8 cellular contexts compared by ENCODE assay signal in the genomic region with DNA sequence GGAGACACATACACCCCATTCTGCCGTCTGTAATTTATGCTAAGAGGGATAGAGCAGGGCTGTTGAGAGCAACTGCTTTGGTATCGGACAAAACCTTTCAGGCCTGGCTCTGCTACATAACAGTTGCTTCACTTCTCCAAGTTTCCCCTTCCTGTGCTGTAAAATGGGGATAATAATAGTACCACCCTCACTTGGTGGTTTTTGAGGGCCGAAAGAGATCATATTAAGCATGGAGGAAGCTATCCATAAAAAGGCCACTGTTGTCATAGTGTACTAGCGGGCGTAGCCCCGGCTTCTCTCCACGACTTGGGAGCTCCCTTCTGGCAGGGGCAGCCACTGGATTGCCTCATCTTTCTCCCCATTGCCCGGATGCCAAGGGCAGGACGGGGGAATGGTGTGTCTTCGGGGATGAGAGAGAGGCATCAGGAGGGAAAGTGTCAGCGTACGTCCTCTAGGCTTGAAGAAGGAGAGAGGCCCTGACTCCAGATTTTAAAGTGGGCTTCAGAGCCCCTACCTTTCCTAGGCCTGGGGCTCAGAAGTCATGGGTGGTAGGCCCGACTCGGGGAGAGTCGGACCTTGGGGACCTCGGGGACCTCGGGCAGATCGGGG. TPM values are rescaled to one million over a fixed set of nuclear protein-coding genes. Genes with fewer than 3 reads are reported as not detected.
DNase-seq lines count a peak whose midpoint lies in the region; ATAC-seq and TF ChIP-seq lines count a peak whose summit lies in the region.

No MANE protein-coding gene starts in this region.

- H3K9me3 Mint-ChIP-seq in T-helper 1 cell treated with Interleukin-12 subunit alpha and Interleukin-12 subunit beta and Interleukin-4 antibody, amounts not matched to agents 30 μg/mL and 1 μg/mL, for 36 hours: no peaks in the 10 kb centered on the region
- H3K9me3 Mint-ChIP-seq in activated CD8-positive, alpha-beta T cell treated with anti-CD3 and anti-CD28 coated beads for 36 hours: no peaks in the 10 kb centered on the region

- intact Hi-C loops in activated CD8-positive, alpha-beta T cell treated with anti-CD3 and anti-CD28 coated beads for 36 hours (cut with micrococcal nuclease): no loop called here

- H3K9me3 ChIP-seq in iPS-18a (ENCODE audit: control insufficient read depth, low read depth, low read length) (no peaks in the 10 kb centered on the region), suprapubic skin (no peaks in the 10 kb centered on the region)

- TF ChIP-seq POLR2A in suprapubic skin (IDR thresholded peaks at IDR 0.05): no peak

- H3K27ac ChIP-seq in iPS-18a (ENCODE audit: low read length): no peak overlapping the region
- peak overlapping the region; percentile 89 for H3K27ac ChIP-seq in suprapubic skin

- no peak overlapping the region for H3K27ac Mint-ChIP-seq in T-helper 1 cell treated with Interleukin-12 subunit alpha and Interleukin-12 subunit beta and Interleukin-4 antibody, amounts not matched to agents 30 μg/mL and 1 μg/mL, for 36 hours
- H3K27ac Mint-ChIP-seq in activated CD8-positive, alpha-beta T cell treated with anti-CD3 and anti-CD28 coated beads for 36 hours: peak overlapping the region; percentile 89

- H3K4me1 ChIP-seq in iPS-18a (ENCODE audit: control insufficient read depth, low read depth, low read length): peaks cover 14% of the 10 kb centered on the region
- H3K4me1 ChIP-seq in suprapubic skin: peaks cover 56% of the 10 kb centered on the region

- no peaks in the 10 kb centered on the region for H3K36me3 Mint-ChIP-seq in T-helper 1 cell treated with Interleukin-12 subunit alpha and Interleukin-12 subunit beta and Interleukin-4 antibody, amounts not matched to agents 30 μg/mL and 1 μg/mL, for 36 hours (ENCODE audit: low read depth)
- peaks cover 29% of the 10 kb centered on the region for H3K36me3 Mint-ChIP-seq in activated CD8-positive, alpha-beta T cell treated with anti-CD3 and anti-CD28 coated beads for 36 hours (ENCODE audit: low read depth)

- CTCF ChIA-PET in activated CD8-positive, alpha-beta T cell treated with anti-CD3 and anti-CD28 coated beads for 36 hours (lab: Charles Lee): interaction anchor here (1.9 to 3.7 kb wide), 3 partner anchors 35 to 52 kb away, joined by 5 to 18 read pairs (median 6); a partner anchor contains a TSS

- no peak for ATAC-seq in activated CD8-positive, alpha-beta T cell treated with anti-CD3 and anti-CD28 coated beads for 36 hours
- no peak for ATAC-seq in HG02981 (IDR thresholded peaks at IDR 0.05; ENCODE audit: unreplicated experiment)

- DNase-seq in T-helper 1 cell (no peak), suprapubic skin (ENCODE audit: low spot score in 2 of 2) (peak in 1 of 2 donors; percentile 84), NCI-H128 (lab: John Stamatoyannopoulos, UW; ENCODE audit: unreplicated experiment) (no peak), NCI-H1105 treated with DMSO at 0.1 percent for 48 hours (lab: John Stamatoyannopoulos, UW) (no peak)
- no peak for DNase-seq in activated CD8-positive, alpha-beta T cell treated with anti-CD3 and anti-CD28 coated beads for 36 hours

- peak overlapping the region; percentile 94 for H3K4me3 Mint-ChIP-seq in T-helper 1 cell treated with Interleukin-12 subunit alpha and Interleukin-12 subunit beta and Interleukin-4 antibody, amounts not matched to agents 30 μg/mL and 1 μg/mL, for 36 hours
- peak overlapping the region; percentile 92 for H3K4me3 Mint-ChIP-seq in activated CD8-positive, alpha-beta T cell treated with anti-CD3 and anti-CD28 coated beads for 36 hours

- no peak for TF ChIP-seq EP300 in suprapubic skin (IDR thresholded peaks at IDR 0.05)

- no peak for TF ChIP-seq CTCF in activated CD8-positive, alpha-beta T cell treated with anti-CD3 and anti-CD28 coated beads for 36 hours (IDR thresholded peaks at IDR 0.05)
- TF ChIP-seq CTCF in suprapubic skin (IDR thresholded peaks at IDR 0.05): no peak

- WGBS in suprapubic skin: 35% methylated on average over 18 of the region's 18 CpGs

- H3K36me3 ChIP-seq in iPS-18a (ENCODE audit: control insufficient read depth, low read depth, low read length) (peaks cover 16% of the 10 kb centered on the region), suprapubic skin (no peaks in the 10 kb centered on the region)

- H3K4me3 ChIP-seq in iPS-18a (ENCODE audit: low read length) (peak overlapping the region; percentile 34), suprapubic skin (peak overlapping the region; percentile 80)

- peaks cover 17% of the 10 kb centered on the region for H3K4me1 Mint-ChIP-seq in T-helper 1 cell treated with Interleukin-12 subunit alpha and Interleukin-12 subunit beta and Interleukin-4 antibody, amounts not matched to agents 30 μg/mL and 1 μg/mL, for 36 hours (ENCODE audit: low read depth)
- H3K4me1 Mint-ChIP-seq in activated CD8-positive, alpha-beta T cell treated with anti-CD3 and anti-CD28 coated beads for 36 hours (ENCODE audit: low read depth): peaks cover 29% of the 10 kb centered on the region

- POLR2A ChIA-PET in activated CD8-positive, alpha-beta T cell treated with anti-CD3 and anti-CD28 coated beads for 36 hours (lab: Charles Lee): interaction anchor here (2.0 to 3.2 kb wide), 3 partner anchors 10 to 85 kb away, joined by 9 to 21 read pairs (median 9); a partner anchor contains a TSS

- H3K27me3 Mint-ChIP-seq in T-helper 1 cell treated with Interleukin-12 subunit alpha and Interleukin-12 subunit beta and Interleukin-4 antibody, amounts not matched to agents 30 μg/mL and 1 μg/mL, for 36 hours (ENCODE audit: low read depth): peaks cover 19% of the 10 kb centered on the region
- no peaks in the 10 kb centered on the region for H3K27me3 Mint-ChIP-seq in activated CD8-positive, alpha-beta T cell treated with anti-CD3 and anti-CD28 coated beads for 36 hours

- H3K27me3 ChIP-seq in iPS-18a (ENCODE audit: control insufficient read depth, insufficient read depth, low read length) (peaks cover 21% of the 10 kb centered on the region), suprapubic skin (no peaks in the 10 kb centered on the region)

- peak overlapping the region; percentile 40 for H3K9ac ChIP-seq in iPS-18a (ENCODE audit: low read length)

RNA-seq across cellular contexts. Expression of a gene that starts 0.6 kb away (rescaled TPM):
- total RNA-seq in activated CD8-positive, alpha-beta T cell treated with anti-CD3 and anti-CD28 coated beads for 36 hours: 10 to 100 TPM; 15.0 to 19.3 TPM
- 100 to 1,000 TPM; 169 to 416 (median 303) TPM for total RNA-seq in suprapubic skin

RNA-seq across cellular contexts. Expression of a gene that starts 52.6 kb away (rescaled TPM):
- under 1 TPM; 0.13 to 0.20 TPM for total RNA-seq in activated CD8-positive, alpha-beta T cell treated with anti-CD3 and anti-CD28 coated beads for 36 hours
- total RNA-seq in suprapubic skin: 100 to 1,000 TPM in 2 of 4 donors, 10 to 100 TPM in 2; 62.7 to 131 (median 95.1) TPM

Comparison
In these comparisons a context has a peak if more than half of its experiments do, and no peak if none do; other contexts are left out.
1. RNA of a gene that starts 0.6 kb away (total RNA-seq): 169 to 416 TPM in suprapubic skin; 15.0 to 19.3 TPM in activated CD8-positive, alpha-beta T cell treated with anti-CD3 and anti-CD28 coated beads for 36 hours; every median in the first group is over 4 times any median in the second.
2. RNA of a gene that starts 52.6 kb away (total RNA-seq): 62.7 to 131 TPM in suprapubic skin; 0.13 to 0.20 TPM in activated CD8-positive, alpha-beta T cell treated with anti-CD3 and anti-CD28 coated beads for 36 hours; every median in the first group is over 10 times any median in the second.